In genomic region chr7:36057375-36057774, GRCh38 we compare ENCODE assay signal across 13 cellular contexts.
DNase-seq lines count a peak whose midpoint lies in the region; ATAC-seq and TF ChIP-seq lines count a peak whose summit lies in the region.
"Had no signal": no experiment of that assay in that cellular context is flagged by ENCODE, and none has a peak within 500 bp of the region (broad histone marks: within the 10 kb centered on the region; RNA-seq: fewer than 3 reads in every experiment).

No MANE protein-coding gene starts in this region.

- peak; percentile 72 for ATAC-seq in GM18502 (IDR thresholded peaks at IDR 0.05; ENCODE audit: poor library complexity, unreplicated experiment)
- ATAC-seq in GM21367 (IDR thresholded peaks at IDR 0.05; ENCODE audit: unreplicated experiment), result peak; percentile 78
- peak; percentile 46 for ATAC-seq in HG03045 (IDR thresholded peaks at IDR 0.05; ENCODE audit: unreplicated experiment)
- ATAC-seq in aorta (ENCODE audit: low FRiP score), result no peak
- no peak for ATAC-seq in GM18505 (IDR thresholded peaks at IDR 0.05; ENCODE audit: unreplicated experiment)
- ATAC-seq: stimulated activated naive CD8-positive, alpha-beta T cell treated with anti-CD3 and anti-CD28 coated beads, Interleukin-15, amount 100 ng/mL, for 72 hours had no signal

- POLR2A ChIA-PET in activated CD4-positive, alpha-beta T cell treated with anti-CD3 and anti-CD28 coated beads, Interleukin-2, amount 10 ng/mL, durations not matched to agents 7 days and 5 days (lab: Charles Lee), result no interaction called here

- H3K4me3 Mint-ChIP-seq in activated CD4-positive, alpha-beta T cell treated with anti-CD3 and anti-CD28 coated beads, Interleukin-2, amount 10 ng/mL, durations not matched to agents 7 days and 5 days, result no peak overlapping the region
- H3K4me3 Mint-ChIP-seq: stimulated activated naive CD8-positive, alpha-beta T cell treated with anti-CD3 and anti-CD28 coated beads, Interleukin-15, amount 100 ng/mL, for 72 hours had no signal

- TF ChIP-seq CTCF in OCI-LY3 (IDR thresholded peaks at IDR 0.05; ENCODE audit: low read depth, low read length), result no peak

- H3K9ac ChIP-seq in OCI-LY3 (ENCODE audit: low read length), result 0 out of 2 replicates have a peak overlapping the region, but pooled peaks have one; percentile 7

- peak overlapping the region; percentile 88 for H3K4me2 ChIP-seq in OCI-LY3 (ENCODE audit: low read length)

- H3K27ac Mint-ChIP-seq in activated CD4-positive, alpha-beta T cell treated with anti-CD3 and anti-CD28 coated beads, Interleukin-2, amount 10 ng/mL, durations not matched to agents 7 days and 5 days, result no peak overlapping the region
- H3K27ac Mint-ChIP-seq: stimulated activated naive CD8-positive, alpha-beta T cell treated with anti-CD3 and anti-CD28 coated beads, Interleukin-15, amount 100 ng/mL, for 72 hours had no signal

- H3K36me3 ChIP-seq in OCI-LY3 (replicated peaks; ENCODE audit: low read depth, low read length), result no peaks in the 10 kb centered on the region
- H3K36me3 ChIP-seq in aorta (ENCODE audit: control insufficient read depth in 1 of 2, insufficient read depth in 2 of 2, low read length in 1 of 2), result no peaks in the 10 kb centered on the region
- H3K36me3 ChIP-seq: Peyer's patch had no signal

- H3K79me2 ChIP-seq in OCI-LY3 (ENCODE audit: low read length), result no peaks in the 10 kb centered on the region

- H3K27me3 Mint-ChIP-seq in activated CD4-positive, alpha-beta T cell treated with anti-CD3 and anti-CD28 coated beads, Interleukin-2, amount 10 ng/mL, durations not matched to agents 7 days and 5 days, result peaks cover 3% of the 10 kb centered on the region
- H3K27me3 Mint-ChIP-seq: stimulated activated naive CD8-positive, alpha-beta T cell treated with anti-CD3 and anti-CD28 coated beads, Interleukin-15, amount 100 ng/mL, for 72 hours had no signal

- no peak for TF ChIP-seq POLR2A in GM18505 (IDR thresholded peaks at IDR 0.05; ENCODE audit: borderline replicate concordance, extremely low read depth, insufficient read depth, insufficient read length)

- DNase-seq in aorta (no peak), HuH-7.5 (ENCODE audit: low spot score) (no peak)
- no peak for DNase-seq in activated CD4-positive, alpha-beta T cell treated with anti-CD3 and anti-CD28 coated beads, Interleukin-2, amount 10 ng/mL, durations not matched to agents 7 days and 5 days
- DNase-seq: cortex of kidney; NCI-H226; Peyer's patch; stimulated activated CD4-positive, alpha-beta T cell treated with anti-CD3 and anti-CD28 coated beads, Interleukin-2, amount 100 ng/mL, for 48 hours; stimulated activated naive CD8-positive, alpha-beta T cell treated with anti-CD3 and anti-CD28 coated beads, Interleukin-15, amount 100 ng/mL, for 72 hours had no signal

- no peaks in the 10 kb centered on the region for H3K36me3 Mint-ChIP-seq in activated CD4-positive, alpha-beta T cell treated with anti-CD3 and anti-CD28 coated beads, Interleukin-2, amount 10 ng/mL, durations not matched to agents 7 days and 5 days (ENCODE audit: low read depth)

- H3K9me3 Mint-ChIP-seq in activated CD4-positive, alpha-beta T cell treated with anti-CD3 and anti-CD28 coated beads, Interleukin-2, amount 10 ng/mL, durations not matched to agents 7 days and 5 days, result no peaks in the 10 kb centered on the region
- H3K9me3 Mint-ChIP-seq: stimulated activated naive CD8-positive, alpha-beta T cell treated with anti-CD3 and anti-CD28 coated beads, Interleukin-15, amount 100 ng/mL, for 72 hours had no signal

- H4K20me1 ChIP-seq in OCI-LY3 (ENCODE audit: insufficient read depth, low read length), result no peaks in the 10 kb centered on the region

- H3K4me3 ChIP-seq in OCI-LY3 (ENCODE audit: low read length) (peak overlapping the region; percentile 67), aorta (ENCODE audit: low read length in 2 of 2) (no peak overlapping the region)
- H3K4me3 ChIP-seq: Peyer's patch had no signal

- H3K9me3 ChIP-seq in OCI-LY3 (ENCODE audit: insufficient read depth, low read length) (no peaks in the 10 kb centered on the region), aorta (ENCODE audit: control insufficient read depth, low read length) (no peaks in the 10 kb centered on the region)
- H3K9me3 ChIP-seq: Peyer's patch had no signal

- H3K27ac ChIP-seq in OCI-LY3 (ENCODE audit: low read length) (no peak overlapping the region), aorta (ENCODE audit: low read depth in 1 of 2, low read length in 2 of 2) (no peak overlapping the region)
- H3K27ac ChIP-seq: Peyer's patch had no signal

- CTCF ChIA-PET in activated CD4-positive, alpha-beta T cell treated with anti-CD3 and anti-CD28 coated beads, Interleukin-2, amount 10 ng/mL, durations not matched to agents 7 days and 5 days (lab: Charles Lee), result no interaction called here

- 82 to 88% methylated on average over 7 of the region's 7 CpGs for WGBS in aorta, 2 donors

- H3K4me1 ChIP-seq in OCI-LY3 (ENCODE audit: low read length) (peaks cover 15% of the 10 kb centered on the region), aorta (ENCODE audit: control insufficient read depth in 1 of 2, insufficient read depth in 2 of 2, low read length in 2 of 2) (no peaks in the 10 kb centered on the region)
- H3K4me1 ChIP-seq: Peyer's patch had no signal

- H3K27me3 ChIP-seq in OCI-LY3 (ENCODE audit: low read depth, low read length), result peaks cover 62% of the 10 kb centered on the region
- H3K27me3 ChIP-seq in aorta (ENCODE audit: control insufficient read depth in 1 of 2, insufficient read depth in 2 of 2, low read length in 1 of 2), result peaks cover 0 to 2% of the 10 kb centered on the region in 2 donors
- H3K27me3 ChIP-seq: Peyer's patch had no signal

- no peaks in the 10 kb centered on the region for H3K4me1 Mint-ChIP-seq in activated CD4-positive, alpha-beta T cell treated with anti-CD3 and anti-CD28 coated beads, Interleukin-2, amount 10 ng/mL, durations not matched to agents 7 days and 5 days
- H3K4me1 Mint-ChIP-seq: stimulated activated naive CD8-positive, alpha-beta T cell treated with anti-CD3 and anti-CD28 coated beads, Interleukin-15, amount 100 ng/mL, for 72 hours had no signal

- intact Hi-C loops in aorta (cut with DNase I), result no loop called here

- H2AFZ ChIP-seq in OCI-LY3 (ENCODE audit: low read depth, low read length), result no peak overlapping the region

Comparison
In these comparisons a context has a peak if more than half of its experiments do, and no peak if none do; other contexts are left out.
1. ATAC-seq: peak in GM18502 (single experiment), GM21367 (single experiment) and HG03045 (single experiment); none in aorta (single experiment) and GM18505 (single experiment).